ENCODE assay signal across 8 cellular contexts in genomic region chr2:54557211-54557600, GRCh38.
DNase-seq lines count a peak whose midpoint lies in the region; ATAC-seq and TF ChIP-seq lines count a peak whose summit lies in the region.

No MANE protein-coding gene starts in this region.

- no peaks in the 10 kb centered on the region for H3K9me2 ChIP-seq in DOHH2 (replicated peaks; ENCODE audit: control insufficient read depth, low read length)

- H3K9me3 ChIP-seq in DOHH2 (ENCODE audit: control insufficient read depth, insufficient read depth, low read length): no peaks in the 10 kb centered on the region
- H3K9me3 ChIP-seq in Panc1 (ENCODE audit: control insufficient read depth, insufficient read depth, low read depth, low read length): no peaks in the 10 kb centered on the region
- H3K9me3 ChIP-seq in ovary: no peaks in the 10 kb centered on the region
- no peaks in the 10 kb centered on the region for H3K9me3 ChIP-seq in aorta (ENCODE audit: control insufficient read depth, low read length)

- intact Hi-C loops in Panc1 (cut with micrococcal nuclease; ENCODE audit: unreplicated experiment) (loop anchor here (10.0 kb wide), 1 partner anchor 102 kb away; the partner anchor contains the start of gene SPTBN1), ovary (cut with DNase I) (loop anchor here in 1 of 4 donors (5.0 kb wide), 1 partner anchor 80 kb away; no protein-coding TSS in a partner anchor), aorta (cut with DNase I) (no loop called here)

- H3K27ac ChIP-seq in DOHH2 (ENCODE audit: low read depth, low read length) (no peak overlapping the region), Panc1 (ENCODE audit: low read length) (peak overlapping the region; percentile 95), epithelial cell of prostate (peak overlapping the region; percentile 96), ovary (peak overlapping the region in 1 of 2 donors; percentile 44), aorta (ENCODE audit: low read depth in 1 of 2, low read length in 2 of 2) (no peak overlapping the region)

- 60 to 71% (median 60%) methylated on average over 1 of the region's 1 CpG for WGBS in ovary, 3 donors
- 62 to 73% methylated on average over 1 of the region's 1 CpG for WGBS in aorta, 2 donors

- CTCF ChIA-PET in Panc1 (lab: Charles Lee): interaction anchor here (0.6 to 0.7 kb wide), 2 partner anchors 12 to 242 kb away, joined by 3 read pairs; no protein-coding TSS in a partner anchor

- BruUV-seq in Panc1 (replicated peaks; lab: Mats Ljungman, UMichigan): no TSS peak

- peaks cover 22% of the 10 kb centered on the region for H3K27me3 ChIP-seq in DOHH2 (ENCODE audit: control insufficient read depth, low read length)
- H3K27me3 ChIP-seq in Panc1 (ENCODE audit: control insufficient read depth, insufficient read depth, low read length): no peaks in the 10 kb centered on the region
- no peaks in the 10 kb centered on the region for H3K27me3 ChIP-seq in ovary
- no peaks in the 10 kb centered on the region for H3K27me3 ChIP-seq in aorta (ENCODE audit: control insufficient read depth in 1 of 2, insufficient read depth in 2 of 2, low read length in 1 of 2)

- peaks cover 42% of the 10 kb centered on the region for H3K4me1 ChIP-seq in DOHH2 (ENCODE audit: control insufficient read depth, low read length)
- peaks cover 36% of the 10 kb centered on the region for H3K4me1 ChIP-seq in Panc1 (ENCODE audit: control insufficient read depth, insufficient read depth, low read length)
- H3K4me1 ChIP-seq in ovary (ENCODE audit: insufficient read depth): peaks cover 16% of the 10 kb centered on the region
- H3K4me1 ChIP-seq in aorta (ENCODE audit: control insufficient read depth in 1 of 2, insufficient read depth in 2 of 2, low read length in 2 of 2): peaks cover 2% of the 10 kb centered on the region in 2 donors

- POLR2A ChIA-PET in Panc1 (lab: Charles Lee): no interaction called here

- H3K4me3 ChIP-seq in DOHH2 (ENCODE audit: low read length): peak overlapping the region; percentile 85
- H3K4me3 ChIP-seq in Panc1 (ENCODE audit: low read depth in 2 of 2, low read length in 2 of 2): peak overlapping the region; percentile 75 to 90
- peak overlapping the region; percentile 50 for H3K4me3 ChIP-seq in ovary
- H3K4me3 ChIP-seq in aorta (ENCODE audit: low read length in 2 of 2): no peak overlapping the region

- in situ Hi-C loops in Panc1 (cut with HindIII; ENCODE audit: low pct_unique_long_range_greater_than_20kb, low sequenced_read_pairs): no loop called here

- peaks cover 3% of the 10 kb centered on the region; the same call in 1 of the 2 replicates for H3F3A ChIP-seq in DOHH2 (ENCODE audit: control insufficient read depth, insufficient read depth)

- peak overlapping the region; percentile 93 for H3K4me2 ChIP-seq in DOHH2 (ENCODE audit: low read length)

- TF ChIP-seq POLR2A in ovary (IDR thresholded peaks at IDR 0.05): no peak

- DNase-seq in Panc1 (ENCODE audit: low read depth, low spot score) (no peak), epithelial cell of prostate (ENCODE audit: low read depth, low spot score) (no peak), ovary (no peak), RKO (ENCODE audit: low spot score) (no peak), aorta (no peak)
- DNase-seq in stimulated activated CD4-positive, alpha-beta T cell treated with anti-CD3 and anti-CD28 coated beads, Interleukin-12 subunit alpha, Interleukin-12 subunit beta, amount 100 ng/mL, for 4 hours: no peak

- no peak for TF ChIP-seq CTCF in DOHH2 (IDR thresholded peaks at IDR 0.05; ENCODE audit: low read depth, low read length, poor library complexity, severe bottlenecking)
- no peak for TF ChIP-seq CTCF in Panc1 (IDR thresholded peaks at IDR 0.05)
- no peak for TF ChIP-seq CTCF in ovary (IDR thresholded peaks at IDR 0.05)

- no peak for TF ChIP-seq EP300 in ovary (IDR thresholded peaks at IDR 0.05)

- no peaks in the 10 kb centered on the region for H4K20me1 ChIP-seq in DOHH2 (ENCODE audit: control insufficient read depth, insufficient read depth, low read depth, low read length)

- H3K36me3 ChIP-seq in DOHH2 (ENCODE audit: control insufficient read depth, low read length) (no peaks in the 10 kb centered on the region), Panc1 (ENCODE audit: control insufficient read depth, insufficient read depth, low read length) (peaks cover 7% of the 10 kb centered on the region), ovary (no peaks in the 10 kb centered on the region), aorta (ENCODE audit: control insufficient read depth in 1 of 2, insufficient read depth in 2 of 2, low read length in 1 of 2) (no peaks in the 10 kb centered on the region)

- ATAC-seq in Panc1 (no peak), HG03521 (IDR thresholded peaks at IDR 0.05; ENCODE audit: unreplicated experiment) (no peak), aorta (ENCODE audit: low FRiP score) (no peak)

- H3K79me2 ChIP-seq in DOHH2 (ENCODE audit: control insufficient read depth, low read length): peaks cover 7% of the 10 kb centered on the region

Comparison
In these comparisons a context has a peak if more than half of its experiments do, and no peak if none do; other contexts are left out.
1. H3K27ac ChIP-seq: peak in Panc1 (single experiment) and epithelial cell of prostate (single experiment); none in DOHH2 (single experiment) and aorta (0 of 2).
2. H3K4me3 ChIP-seq: peak in DOHH2 (single experiment), Panc1 (2 of 2) and ovary (single experiment); none in aorta (0 of 2).